Comparison of ENCODE assay signal across 23 cellular contexts in genomic region chr12:67370979-67371378, GRCh38.
"Had no signal": no experiment of that assay in that cellular context is flagged by ENCODE, and none has a peak within 500 bp of the region (broad histone marks: within the 10 kb centered on the region; RNA-seq: fewer than 3 reads in every experiment).

No MANE protein-coding gene starts in this region.

- H3K27ac Mint-ChIP-seq: activated CD8-positive, alpha-beta T cell treated with anti-CD3 and anti-CD28 coated beads, Interleukin-2, amount 10 ng/mL, durations not matched to agents 7 days and 5 days; activated naive CD8-positive, alpha-beta T cell treated with anti-CD3 and anti-CD28 coated beads for 36 hours; activated T-cell treated with anti-CD3 and anti-CD28 coated beads, Interleukin-2, amount 50 U/mL, for 72 hours; dendritic cell treated with granulocyte-macrophage colony-stimulating factor and Interleukin-4, amounts not matched to agents 40 ng/mL and 50 ng/mL, for 4 days; memory B cell; naive thymus-derived CD8-positive, alpha-beta T cell; WTC11 had no signal

- DNase-seq: activated CD4-positive, alpha-beta T cell treated with anti-CD3 and anti-CD28 coated beads for 48 hours; activated CD8-positive, alpha-beta memory T cell treated with anti-CD3 and anti-CD28 coated beads, Interleukin-2, amount 50 U/mL, for 4 hours; activated CD8-positive, alpha-beta T cell treated with anti-CD3 and anti-CD28 coated beads, Interleukin-2, amount 10 ng/mL, durations not matched to agents 7 days and 5 days; activated gamma-delta T cell treated with Interleukin-2 at 50 U/mL for 16 hours; activated naive CD8-positive, alpha-beta T cell treated with anti-CD3 and anti-CD28 coated beads for 36 hours; activated T-cell treated with anti-CD3 and anti-CD28 coated beads, Interleukin-2, amount 50 U/mL, for 72 hours; cerebellar nuclear complex; effector memory CD4-positive, alpha-beta T cell; islet precursor cell; left ventricle myocardium inferior; naive thymus-derived CD8-positive, alpha-beta T cell; posterior cingulate gyrus; stimulated activated CD4-positive, alpha-beta T cell treated with anti-CD3 and anti-CD28 coated beads, Interleukin-15, amount 100 ng/mL, for 24 hours; stimulated activated CD4-positive, alpha-beta T cell treated with anti-CD3 and anti-CD28 coated beads, Interleukin-4, amount 100 ng/mL, for 1 hour; stimulated activated naive CD4-positive, alpha-beta T cell treated with Interleukin-2 at 50 U/mL for 16 hours; substantia nigra; uterus had no signal

- H3K9me3 ChIP-seq: left ventricle myocardium inferior, right atrium auricular region, tibial nerve, uterus had no signal

- H3K36me3 Mint-ChIP-seq: WTC11 had no signal

- H3K27me3 Mint-ChIP-seq: activated naive CD8-positive, alpha-beta T cell treated with anti-CD3 and anti-CD28 coated beads for 36 hours; dendritic cell treated with granulocyte-macrophage colony-stimulating factor and Interleukin-4, amounts not matched to agents 40 ng/mL and 50 ng/mL, for 4 days; naive thymus-derived CD8-positive, alpha-beta T cell had no signal

- H3K36me3 ChIP-seq: left ventricle myocardium inferior, right atrium auricular region, tibial nerve, uterus had no signal

- H3K27me3 ChIP-seq: right atrium auricular region, tibial nerve, uterus had no signal

- H3K4me3 ChIP-seq: left ventricle myocardium inferior, right atrium auricular region, skin epidermis, tibial nerve, uterus had no signal

- H3K4me3 Mint-ChIP-seq: activated CD8-positive, alpha-beta T cell treated with anti-CD3 and anti-CD28 coated beads, Interleukin-2, amount 10 ng/mL, durations not matched to agents 7 days and 5 days; activated naive CD8-positive, alpha-beta T cell treated with anti-CD3 and anti-CD28 coated beads for 36 hours; activated T-cell treated with anti-CD3 and anti-CD28 coated beads, Interleukin-2, amount 50 U/mL, for 72 hours; dendritic cell treated with granulocyte-macrophage colony-stimulating factor and Interleukin-4, amounts not matched to agents 40 ng/mL and 50 ng/mL, for 4 days; memory B cell; naive thymus-derived CD8-positive, alpha-beta T cell; WTC11 had no signal

- ATAC-seq: activated CD8-positive, alpha-beta T cell treated with anti-CD3 and anti-CD28 coated beads, Interleukin-2, amount 10 ng/mL, durations not matched to agents 7 days and 5 days; activated T-cell treated with anti-CD3 and anti-CD28 coated beads, Interleukin-2, amount 50 U/mL, for 72 hours; naive thymus-derived CD8-positive, alpha-beta T cell; WTC11 had no signal

- H3K4me1 ChIP-seq: right atrium auricular region, uterus had no signal

- H3K4me1 Mint-ChIP-seq: activated naive CD8-positive, alpha-beta T cell treated with anti-CD3 and anti-CD28 coated beads for 36 hours; memory B cell; WTC11 had no signal

- H3K27ac ChIP-seq: left ventricle myocardium inferior, right atrium auricular region, skin epidermis, tibial nerve, uterus had no signal

- H3K9me3 Mint-ChIP-seq: dendritic cell treated with granulocyte-macrophage colony-stimulating factor and Interleukin-4, amounts not matched to agents 40 ng/mL and 50 ng/mL, for 4 days; WTC11 had no signal
